ENCODE assay signal across 8 cellular contexts in genomic region chr17:37047631-37048104, GRCh38.
DNase-seq lines count a peak whose midpoint lies in the region; ATAC-seq and TF ChIP-seq lines count a peak whose summit lies in the region.

No MANE protein-coding gene starts in this region.

- H3K79me2 ChIP-seq in PC-3 (ENCODE audit: low read length), result no peaks in the 10 kb centered on the region

- no peaks in the 10 kb centered on the region for H4K20me1 ChIP-seq in PC-3 (ENCODE audit: low read length)

- 0 out of 2 replicates have a peak overlapping the region, but pooled peaks have one; percentile 14 for H2AFZ ChIP-seq in PC-3 (ENCODE audit: low read length)

- peak overlapping the region in 3 of 9 donors; percentile 28 to 75 (median 32) for H3K27ac Mint-ChIP-seq in naive thymus-derived CD4-positive, alpha-beta T cell

- H3K4me1 Mint-ChIP-seq in naive thymus-derived CD4-positive, alpha-beta T cell, result peaks cover 11 to 15% (median 12%) of the 10 kb centered on the region in 7 donors

- TF ChIP-seq CTCF in PC-3 (conservative IDR thresholded peaks at IDR 0.05; ENCODE audit: low read depth, low read length) (peak; percentile 86), esophagus muscularis mucosa (IDR thresholded peaks at IDR 0.05) (peak; percentile 79 to 92 (median 92))

- no peaks in the 10 kb centered on the region for H3F3A ChIP-seq in PC-3 (ENCODE audit: low read length, unreplicated experiment)

- peak overlapping the region; percentile 4 for H3K27ac ChIP-seq in KOPT-K1 (ENCODE audit: low read depth, low read length, poor library complexity, severe bottlenecking)
- no peak overlapping the region for H3K27ac ChIP-seq in PC-3 (ENCODE audit: low read length)
- H3K27ac ChIP-seq in esophagus muscularis mucosa (replicated peaks in 1 of 4), result no peak overlapping the region
- H3K27ac ChIP-seq in naive thymus-derived CD4-positive, alpha-beta T cell (ENCODE audit: low read depth, low read length), result no peak overlapping the region

- BruUV-seq in PC-3 (replicated peaks; lab: Mats Ljungman, UMichigan), result no TSS peak

- H3K36me3 ChIP-seq in KOPT-K1 (ENCODE audit: insufficient read depth, low read length) (peaks cover 76% of the 10 kb centered on the region), PC-3 (ENCODE audit: low read depth, low read length) (no peaks in the 10 kb centered on the region; the same call in 1 of the 2 replicates), esophagus muscularis mucosa (peaks cover 0 to 45% (median 27%) of the 10 kb centered on the region in 4 donors)
- peaks cover 2 to 41% (median 3%) of the 10 kb centered on the region in 3 experiments for H3K36me3 ChIP-seq in naive thymus-derived CD4-positive, alpha-beta T cell (ENCODE audit: control insufficient read depth in 2 of 3, insufficient read depth in 3 of 3, low read length in 3 of 3)

- no peaks in the 10 kb centered on the region for H3K9me2 ChIP-seq in PC-3 (replicated peaks; ENCODE audit: low read length)

- TF ChIP-seq POLR2A in esophagus muscularis mucosa (IDR thresholded peaks at IDR 0.05; ENCODE audit: low read depth), result no peak

- H3K4me2 ChIP-seq in PC-3 (ENCODE audit: low read length), result no peak overlapping the region

- no peak for TF ChIP-seq EP300 in esophagus muscularis mucosa (IDR thresholded peaks at IDR 0.05)

- H3K27me3 Mint-ChIP-seq in naive thymus-derived CD4-positive, alpha-beta T cell, result no peaks in the 10 kb centered on the region

- H3K9me3 Mint-ChIP-seq in naive thymus-derived CD4-positive, alpha-beta T cell, result no peaks in the 10 kb centered on the region

- H3K4me3 ChIP-seq in PC-3 (ENCODE audit: low read length) (no peak overlapping the region), esophagus muscularis mucosa (no peak overlapping the region)
- no peak overlapping the region for H3K4me3 ChIP-seq in naive thymus-derived CD4-positive, alpha-beta T cell (ENCODE audit: low read length)

- intact Hi-C loops in PC-3 (cut with micrococcal nuclease) (loop anchor here (5.0 kb wide), 1 partner anchor 70 kb away; no protein-coding TSS in a partner anchor), esophagus muscularis mucosa (cut with DNase I) (loop anchor here (1.0 kb wide), 1 partner anchor 418 kb away; no protein-coding TSS in a partner anchor)
- intact Hi-C loops in naive thymus-derived CD4-positive, alpha-beta T cell (cut with micrococcal nuclease), result loop anchor here (1.0 to 5.0 kb wide), 5 partner anchors 99 to 444 kb away; partner anchors contain the start of gene AATF (in 1 of the 2)

- peaks cover 3 to 26% (median 4%) of the 10 kb centered on the region in 5 donors for H3K36me3 Mint-ChIP-seq in naive thymus-derived CD4-positive, alpha-beta T cell

- H3K9me3 ChIP-seq in KOPT-K1 (ENCODE audit: insufficient read depth, low read length, poor library complexity, severe bottlenecking) (no peaks in the 10 kb centered on the region), PC-3 (ENCODE audit: low read length) (no peaks in the 10 kb centered on the region), esophagus muscularis mucosa (no peaks in the 10 kb centered on the region)
- no peaks in the 10 kb centered on the region for H3K9me3 ChIP-seq in naive thymus-derived CD4-positive, alpha-beta T cell (ENCODE audit: control insufficient read depth in 2 of 3, low read length in 3 of 3)

- POLR2A ChIA-PET in PC-3 (lab: Charles Lee; ENCODE audit: unreplicated experiment), result interaction anchor here (0.5 kb wide), 1 partner anchor 312 kb away, joined by 7 read pairs; no protein-coding TSS in a partner anchor
- POLR2A ChIA-PET in naive thymus-derived CD4-positive, alpha-beta T cell (lab: Charles Lee), result interaction anchor here (0.7 to 1.3 kb wide), 2 partner anchors 71 to 447 kb away, joined by 3 read pairs; no protein-coding TSS in a partner anchor

- no peaks in the 10 kb centered on the region for H3K27me3 ChIP-seq in PC-3 (ENCODE audit: low read length)
- H3K27me3 ChIP-seq in esophagus muscularis mucosa, result no peaks in the 10 kb centered on the region
- H3K27me3 ChIP-seq in naive thymus-derived CD4-positive, alpha-beta T cell (ENCODE audit: control insufficient read depth in 2 of 2, insufficient read depth in 2 of 2, low read length in 2 of 2), result no peaks in the 10 kb centered on the region

- 4% methylated on average over 9 of the region's 9 CpGs for WGBS in esophagus muscularis mucosa

- H3K4me3 Mint-ChIP-seq in naive thymus-derived CD4-positive, alpha-beta T cell, result no peak overlapping the region

- no peak overlapping the region for H3K9ac ChIP-seq in PC-3 (ENCODE audit: low read length)

- H3K4me1 ChIP-seq in PC-3 (ENCODE audit: insufficient read depth, low read length), result no peaks in the 10 kb centered on the region
- H3K4me1 ChIP-seq in esophagus muscularis mucosa, result no peaks in the 10 kb centered on the region
- no peaks in the 10 kb centered on the region for H3K4me1 ChIP-seq in naive thymus-derived CD4-positive, alpha-beta T cell (ENCODE audit: control insufficient read depth in 2 of 2, insufficient read depth in 2 of 2, low read length in 2 of 2)

- CTCF ChIA-PET in PC-3 (lab: Charles Lee), result interaction anchor here (0.7 to 1.0 kb wide), 3 partner anchors 34 to 419 kb away, joined by 3 to 4 read pairs (median 3); no protein-coding TSS in a partner anchor
- CTCF ChIA-PET in naive thymus-derived CD4-positive, alpha-beta T cell (lab: Charles Lee), result interaction anchor here (0.6 to 5.0 kb wide), 16 partner anchors 9 to 446 kb away, joined by 3 to 42 read pairs (median 4); partner anchors contain the start of gene MRM1

- DNase-seq in DMS 273 (lab: John Stamatoyannopoulos, UW; ENCODE audit: unreplicated experiment) (peak; percentile 93), PC-3 (peak; percentile 84), activated T-cell treated with anti-CD3 and anti-CD28 coated beads for 48 hours (ENCODE audit: low read depth) (peak; percentile 74), esophagus muscularis mucosa (ENCODE audit: extremely low spot score) (no peak)
- peak; percentile 42 to 74 (median 69) for DNase-seq in naive thymus-derived CD4-positive, alpha-beta T cell
- peak; percentile 36 to 69 for DNase-seq in stimulated activated CD8-positive, alpha-beta memory T cell treated with anti-CD3 and anti-CD28 coated beads, Interleukin-7, amount 100 ng/mL, for 48 hours (ENCODE audit: extremely low read depth in 1 of 2, low read depth in 1 of 2)

- peak; percentile 80 for ATAC-seq in PC-3
- ATAC-seq in naive thymus-derived CD4-positive, alpha-beta T cell, result peak; percentile 91
- ATAC-seq in GM18870 (IDR thresholded peaks at IDR 0.05; ENCODE audit: unreplicated experiment), result no peak
